Comparison of ENCODE assay signal across 1 cellular context in the genomic region with DNA sequence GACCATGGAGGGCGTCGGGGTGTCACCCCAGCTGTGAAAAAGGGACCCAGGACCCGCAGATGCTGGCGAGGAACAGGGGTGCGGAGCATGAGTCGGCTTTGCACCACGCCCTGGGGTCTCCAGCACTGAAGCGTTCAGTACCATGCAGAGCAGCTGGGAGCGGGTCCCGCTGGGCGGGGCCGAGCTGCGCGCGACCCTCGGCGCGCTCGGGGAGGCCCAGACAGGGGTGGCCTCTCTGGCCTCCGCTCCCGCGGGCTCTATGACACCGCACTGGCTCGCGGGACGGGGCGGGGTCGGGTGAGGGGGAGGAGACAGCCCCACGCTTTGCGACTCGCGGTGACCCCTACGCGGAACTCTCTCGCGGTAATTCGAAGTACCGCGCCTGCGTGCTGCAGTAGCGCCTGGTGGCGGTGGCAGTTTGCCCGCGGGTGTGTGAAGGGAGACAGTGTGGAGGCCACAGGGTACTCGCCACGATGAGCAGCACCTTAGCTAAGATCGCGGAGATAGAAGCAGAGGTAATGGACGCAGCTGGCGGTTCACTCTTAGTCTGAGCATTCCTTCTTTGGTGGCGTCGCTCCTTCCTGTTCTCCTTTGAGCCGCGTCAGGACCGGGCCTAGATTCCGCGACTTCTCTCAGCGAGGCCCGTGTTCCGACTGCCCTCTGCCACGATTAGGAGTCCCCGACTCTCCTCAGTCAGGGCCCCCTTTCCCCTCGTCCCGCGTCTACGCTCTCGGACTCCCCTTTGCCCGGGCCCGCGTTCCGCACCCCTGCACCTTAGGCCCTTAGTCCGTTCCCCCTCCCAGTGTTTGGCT.
TF ChIP-seq lines count a peak whose summit lies in the region.

DRG1 (plus strand) TSS at position 394 of the 812 bp plus-strand sequence; CDS start at position 474, 80 bp downstream.

TF ChIP-seq in GM12878, 131 proteins besides CTCF, POLR2A, EP300 and RAD21 (continued from another document and continues in another):
- no peak for TF ChIP-seq PRDM15 (CRISPR knock-in tag; IDR thresholded peaks at IDR 0.05)
- no peak for TF ChIP-seq ATF3 (IDR thresholded peaks at IDR 0.05; ENCODE audit: borderline replicate concordance, extremely low read depth, low read depth, low read length)
- peak; percentile 58; the same call in 1 of the 2 replicates for TF ChIP-seq CREM (IDR thresholded peaks at IDR 0.05; ENCODE audit: low read depth)
- TF ChIP-seq ZNF384 (IDR thresholded peaks at IDR 0.05; ENCODE audit: borderline replicate concordance, low read depth, low read length) = no peak
- no peak for TF ChIP-seq ETV6 (conservative IDR thresholded peaks at IDR 0.05 in 1 of 2, IDR thresholded peaks at IDR 0.05 in 1 of 2; ENCODE audit: borderline replicate concordance in 1 of 2, low read depth in 1 of 2)
- no peak for TF ChIP-seq SREBF1 (IDR thresholded peaks at IDR 0.05; ENCODE audit: low read length)
- TF ChIP-seq BRCA1 (IDR thresholded peaks at IDR 0.05; ENCODE audit: low read depth, low read length) = peak; percentile 65
- TF ChIP-seq, protein P1, sequence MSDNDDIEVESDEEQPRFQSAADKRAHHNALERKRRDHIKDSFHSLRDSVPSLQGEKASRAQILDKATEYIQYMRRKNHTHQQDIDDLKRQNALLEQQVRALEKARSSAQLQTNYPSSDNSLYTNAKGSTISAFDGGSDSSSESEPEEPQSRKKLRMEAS (IDR thresholded peaks at IDR 0.05; ENCODE audit: low read depth, low read length) = no peak; the same call in 1 of the 2 replicates
- no peak for TF ChIP-seq CEBPZ (IDR thresholded peaks at IDR 0.05; ENCODE audit: low read depth, low read length)
- TF ChIP-seq CHD2 (IDR thresholded peaks at IDR 0.05; ENCODE audit: borderline replicate concordance, low read depth, low read length) = peak; percentile 98
- TF ChIP-seq, protein P2, sequence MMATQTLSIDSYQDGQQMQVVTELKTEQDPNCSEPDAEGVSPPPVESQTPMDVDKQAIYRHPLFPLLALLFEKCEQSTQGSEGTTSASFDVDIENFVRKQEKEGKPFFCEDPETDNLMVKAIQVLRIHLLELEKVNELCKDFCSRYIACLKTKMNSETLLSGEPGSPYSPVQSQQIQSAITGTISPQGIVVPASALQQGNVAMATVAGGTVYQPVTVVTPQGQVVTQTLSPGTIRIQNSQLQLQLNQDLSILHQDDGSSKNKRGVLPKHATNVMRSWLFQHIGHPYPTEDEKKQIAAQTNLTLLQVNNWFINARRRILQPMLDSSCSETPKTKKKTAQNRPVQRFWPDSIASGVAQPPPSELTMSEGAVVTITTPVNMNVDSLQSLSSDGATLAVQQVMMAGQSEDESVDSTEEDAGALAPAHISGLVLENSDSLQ (IDR thresholded peaks at IDR 0.05) = peak; percentile 19; the same call in 1 of the 2 replicates
- no peak for TF ChIP-seq TARDBP (IDR thresholded peaks at IDR 0.05; ENCODE audit: borderline replicate concordance)
- TF ChIP-seq WRNIP1 (IDR thresholded peaks at IDR 0.05; ENCODE audit: borderline replicate concordance, low read depth, low read length) = 0 out of 2 replicates have a peak, but pooled peaks have one; percentile 86
- no peak for TF ChIP-seq SKIL (IDR thresholded peaks at IDR 0.05; ENCODE audit: low read depth, poor library complexity, severe bottlenecking)
- 0 out of 2 replicates have a peak, but pooled peaks have one; percentile 58 for TF ChIP-seq CHD1 (IDR thresholded peaks at IDR 0.05; ENCODE audit: low read depth, low read length)
- no peak for TF ChIP-seq SPI1 (IDR thresholded peaks at IDR 0.05; ENCODE audit: borderline replicate concordance, insufficient read depth, low read depth, low read length)
- TF ChIP-seq, protein P3, sequence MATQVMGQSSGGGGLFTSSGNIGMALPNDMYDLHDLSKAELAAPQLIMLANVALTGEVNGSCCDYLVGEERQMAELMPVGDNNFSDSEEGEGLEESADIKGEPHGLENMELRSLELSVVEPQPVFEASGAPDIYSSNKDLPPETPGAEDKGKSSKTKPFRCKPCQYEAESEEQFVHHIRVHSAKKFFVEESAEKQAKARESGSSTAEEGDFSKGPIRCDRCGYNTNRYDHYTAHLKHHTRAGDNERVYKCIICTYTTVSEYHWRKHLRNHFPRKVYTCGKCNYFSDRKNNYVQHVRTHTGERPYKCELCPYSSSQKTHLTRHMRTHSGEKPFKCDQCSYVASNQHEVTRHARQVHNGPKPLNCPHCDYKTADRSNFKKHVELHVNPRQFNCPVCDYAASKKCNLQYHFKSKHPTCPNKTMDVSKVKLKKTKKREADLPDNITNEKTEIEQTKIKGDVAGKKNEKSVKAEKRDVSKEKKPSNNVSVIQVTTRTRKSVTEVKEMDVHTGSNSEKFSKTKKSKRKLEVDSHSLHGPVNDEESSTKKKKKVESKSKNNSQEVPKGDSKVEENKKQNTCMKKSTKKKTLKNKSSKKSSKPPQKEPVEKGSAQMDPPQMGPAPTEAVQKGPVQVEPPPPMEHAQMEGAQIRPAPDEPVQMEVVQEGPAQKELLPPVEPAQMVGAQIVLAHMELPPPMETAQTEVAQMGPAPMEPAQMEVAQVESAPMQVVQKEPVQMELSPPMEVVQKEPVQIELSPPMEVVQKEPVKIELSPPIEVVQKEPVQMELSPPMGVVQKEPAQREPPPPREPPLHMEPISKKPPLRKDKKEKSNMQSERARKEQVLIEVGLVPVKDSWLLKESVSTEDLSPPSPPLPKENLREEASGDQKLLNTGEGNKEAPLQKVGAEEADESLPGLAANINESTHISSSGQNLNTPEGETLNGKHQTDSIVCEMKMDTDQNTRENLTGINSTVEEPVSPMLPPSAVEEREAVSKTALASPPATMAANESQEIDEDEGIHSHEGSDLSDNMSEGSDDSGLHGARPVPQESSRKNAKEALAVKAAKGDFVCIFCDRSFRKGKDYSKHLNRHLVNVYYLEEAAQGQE (IDR thresholded peaks at IDR 0.05; ENCODE audit: low read depth, low read length) = no peak; the same call in 1 of the 2 replicates
- peak; percentile 86 for TF ChIP-seq CBFB (IDR thresholded peaks at IDR 0.05; ENCODE audit: low read depth)
- TF ChIP-seq NFIC (IDR thresholded peaks at IDR 0.05; ENCODE audit: low read depth, low read length) = no peak; the same call in 1 of the 2 replicates
- TF ChIP-seq SMARCA5 (IDR thresholded peaks at IDR 0.05) = peak; percentile 56; the same call in 1 of the 2 replicates
- TF ChIP-seq MEF2B (IDR thresholded peaks at IDR 0.05; ENCODE audit: partially characterized antibody, poor library complexity, severe bottlenecking) = no peak
- no peak; the same call in 1 of the 2 replicates for TF ChIP-seq DPF2 (IDR thresholded peaks at IDR 0.05)
- 0 out of 2 replicates have a peak, but pooled peaks have one; percentile 45 for TF ChIP-seq RCOR1 (conservative IDR thresholded peaks at IDR 0.05; ENCODE audit: low read depth, low read length)
- peak; percentile 55 for TF ChIP-seq MYC (IDR thresholded peaks at IDR 0.05; ENCODE audit: insufficient read depth, insufficient read length, insufficient replicate concordance, low read length, severe bottlenecking)
- TF ChIP-seq SIN3A (IDR thresholded peaks at IDR 0.05; ENCODE audit: low read depth, low read length) = peak; percentile 56
- TF ChIP-seq, protein P4, sequence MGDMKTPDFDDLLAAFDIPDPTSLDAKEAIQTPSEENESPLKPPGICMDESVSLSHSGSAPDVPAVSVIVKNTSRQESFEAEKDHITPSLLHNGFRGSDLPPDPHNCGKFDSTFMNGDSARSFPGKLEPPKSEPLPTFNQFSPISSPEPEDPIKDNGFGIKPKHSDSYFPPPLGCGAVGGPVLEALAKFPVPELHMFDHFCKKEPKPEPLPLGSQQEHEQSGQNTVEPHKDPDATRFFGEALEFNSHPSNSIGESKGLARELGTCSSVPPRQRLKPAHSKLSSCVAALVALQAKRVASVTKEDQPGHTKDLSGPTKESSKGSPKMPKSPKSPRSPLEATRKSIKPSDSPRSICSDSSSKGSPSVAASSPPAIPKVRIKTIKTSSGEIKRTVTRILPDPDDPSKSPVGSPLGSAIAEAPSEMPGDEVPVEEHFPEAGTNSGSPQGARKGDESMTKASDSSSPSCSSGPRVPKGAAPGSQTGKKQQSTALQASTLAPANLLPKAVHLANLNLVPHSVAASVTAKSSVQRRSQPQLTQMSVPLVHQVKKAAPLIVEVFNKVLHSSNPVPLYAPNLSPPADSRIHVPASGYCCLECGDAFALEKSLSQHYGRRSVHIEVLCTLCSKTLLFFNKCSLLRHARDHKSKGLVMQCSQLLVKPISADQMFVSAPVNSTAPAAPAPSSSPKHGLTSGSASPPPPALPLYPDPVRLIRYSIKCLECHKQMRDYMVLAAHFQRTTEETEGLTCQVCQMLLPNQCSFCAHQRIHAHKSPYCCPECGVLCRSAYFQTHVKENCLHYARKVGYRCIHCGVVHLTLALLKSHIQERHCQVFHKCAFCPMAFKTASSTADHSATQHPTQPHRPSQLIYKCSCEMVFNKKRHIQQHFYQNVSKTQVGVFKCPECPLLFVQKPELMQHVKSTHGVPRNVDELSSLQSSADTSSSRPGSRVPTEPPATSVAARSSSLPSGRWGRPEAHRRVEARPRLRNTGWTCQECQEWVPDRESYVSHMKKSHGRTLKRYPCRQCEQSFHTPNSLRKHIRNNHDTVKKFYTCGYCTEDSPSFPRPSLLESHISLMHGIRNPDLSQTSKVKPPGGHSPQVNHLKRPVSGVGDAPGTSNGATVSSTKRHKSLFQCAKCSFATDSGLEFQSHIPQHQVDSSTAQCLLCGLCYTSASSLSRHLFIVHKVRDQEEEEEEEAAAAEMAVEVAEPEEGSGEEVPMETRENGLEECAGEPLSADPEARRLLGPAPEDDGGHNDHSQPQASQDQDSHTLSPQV (IDR thresholded peaks at IDR 0.05) = no peak
- TF ChIP-seq SP1 (IDR thresholded peaks at IDR 0.05; ENCODE audit: low read depth, low read length) = peak; percentile 52
- no peak for TF ChIP-seq RAD51 (IDR thresholded peaks at IDR 0.05)
- no peak for TF ChIP-seq ZNF24 (IDR thresholded peaks at IDR 0.05)
- no peak for TF ChIP-seq YBX1 (IDR thresholded peaks at IDR 0.05)
- no peak for TF ChIP-seq SMC3 (IDR thresholded peaks at IDR 0.05; ENCODE audit: borderline replicate concordance, low read length)
- 0 out of 2 replicates have a peak, but pooled peaks have one; percentile 53 for TF ChIP-seq TCF3 (IDR thresholded peaks at IDR 0.05; ENCODE audit: borderline replicate concordance, insufficient read depth, low read depth, low read length)
- TF ChIP-seq ZSCAN29 (IDR thresholded peaks at IDR 0.05) = no peak
- no peak for TF ChIP-seq FOS (IDR thresholded peaks at IDR 0.05; ENCODE audit: borderline replicate concordance, extremely low read depth, insufficient read length)
- TF ChIP-seq GABPA (IDR thresholded peaks at IDR 0.05; ENCODE audit: low read depth) = no peak
- TF ChIP-seq KAT2A (conservative IDR thresholded peaks at IDR 0.05; ENCODE audit: control insufficient read depth, low read depth, low read length) = no peak
